ENCODE assay signal across 8 cellular contexts in genomic region chr4:15656038-15656470, GRCh38. TPM values are rescaled to one million over a fixed set of nuclear protein-coding genes. Genes with fewer than 3 reads are reported as not detected.
DNase-seq lines count a peak whose midpoint lies in the region; ATAC-seq and TF ChIP-seq lines count a peak whose summit lies in the region.

No MANE protein-coding gene starts in this region.

- H3K4me1 Mint-ChIP-seq in CD14-positive monocyte (peaks cover 64% of the 10 kb centered on the region), MCF 10A (ENCODE audit: insufficient read depth, unreplicated experiment) (peaks cover 18% of the 10 kb centered on the region), type B pancreatic cell (ENCODE audit: unreplicated experiment) (peaks cover 25% of the 10 kb centered on the region)

- ATAC-seq in lower lobe of right lung = peak; percentile 51 to 57
- no peak for ATAC-seq in GM18498 (IDR thresholded peaks at IDR 0.05; ENCODE audit: unreplicated experiment)

- peak overlapping the region; percentile 97 to 99 (median 99) for H3K27ac Mint-ChIP-seq in CD14-positive monocyte
- peak overlapping the region; percentile 96 for H3K27ac Mint-ChIP-seq in MCF 10A (ENCODE audit: low read depth, unreplicated experiment)
- peak overlapping the region; percentile 99 for H3K27ac Mint-ChIP-seq in type B pancreatic cell

- H3K36me3 Mint-ChIP-seq in CD14-positive monocyte = peaks cover 10 to 22% of the 10 kb centered on the region in 2 donors
- H3K36me3 Mint-ChIP-seq in MCF 10A (ENCODE audit: insufficient read depth, unreplicated experiment) = peaks cover 28% of the 10 kb centered on the region
- H3K36me3 Mint-ChIP-seq in type B pancreatic cell = peaks cover 3% of the 10 kb centered on the region

- peaks cover 29% of the 10 kb centered on the region for H3K4me1 ChIP-seq in lower lobe of right lung

- intact Hi-C loops in CD14-positive monocyte (cut with micrococcal nuclease) (loop anchor here (5.0 kb wide), 2 partner anchors 36 to 654 kb away; partner anchors contain the start of gene CPEB2 (in 1 of the 2)), MCF 10A (cut with micrococcal nuclease) (no loop called here), lower lobe of right lung (cut with DNase I) (no loop called here)

- peaks cover 2% of the 10 kb centered on the region for H3K36me3 ChIP-seq in MG63
- no peaks in the 10 kb centered on the region for H3K36me3 ChIP-seq in lower lobe of right lung

- BruUV-seq in MCF 10A (replicated peaks; lab: Mats Ljungman, UMichigan) = no TSS peak

- peak overlapping the region; percentile 99 for H3K27ac ChIP-seq in lower lobe of right lung

- H3K27me3 Mint-ChIP-seq in CD14-positive monocyte (ENCODE audit: low read depth in 3 of 3) = no peaks in the 10 kb centered on the region
- no peaks in the 10 kb centered on the region for H3K27me3 Mint-ChIP-seq in MCF 10A (ENCODE audit: insufficient read depth, unreplicated experiment)
- no peaks in the 10 kb centered on the region for H3K27me3 Mint-ChIP-seq in type B pancreatic cell

- H3K27me3 ChIP-seq in MG63 (no peaks in the 10 kb centered on the region), lower lobe of right lung (ENCODE audit: low read depth) (no peaks in the 10 kb centered on the region)

- CTCF ChIA-PET in MCF 10A (lab: Yijun Ruan, JAX) = interaction anchor here (1.1 kb wide), 1 partner anchor 176 kb away, joined by 3 read pairs; no protein-coding TSS in a partner anchor

- POLR2A ChIA-PET in MCF 10A (lab: Yijun Ruan, JAX) = interaction anchor here (0.5 to 9.7 kb wide), 10 partner anchors 8 to 176 kb away, joined by 3 to 410 read pairs (median 13); partner anchors contain the start of gene FAM200B

- DNase-seq in CD14-positive monocyte (ENCODE audit: low spot score) (no peak), MG63 (no peak), MCF 10A (ENCODE audit: unreplicated experiment) (no peak), lower lobe of right lung (no peak), type B pancreatic cell (ENCODE audit: extremely low spot score, unreplicated experiment) (no peak), retina (no peak), NCI-H226 (no peak)

- H3K4me3 Mint-ChIP-seq in CD14-positive monocyte (peak overlapping the region; percentile 83 to 95), MCF 10A (ENCODE audit: unreplicated experiment) (peak overlapping the region; percentile 97), type B pancreatic cell (peak overlapping the region; percentile 96)

- H3K9me3 Mint-ChIP-seq in CD14-positive monocyte (no peaks in the 10 kb centered on the region), MCF 10A (ENCODE audit: unreplicated experiment) (no peaks in the 10 kb centered on the region), type B pancreatic cell (no peaks in the 10 kb centered on the region)

- H3K9me3 ChIP-seq in MG63 (no peaks in the 10 kb centered on the region), lower lobe of right lung (no peaks in the 10 kb centered on the region)

- peak overlapping the region; percentile 67 for H3K4me3 ChIP-seq in MG63
- peak overlapping the region; percentile 68 for H3K4me3 ChIP-seq in lower lobe of right lung

- TF ChIP-seq CTCF in CD14-positive monocyte (IDR thresholded peaks at IDR 0.05) (no peak), MCF 10A (IDR thresholded peaks at IDR 0.05; ENCODE audit: unreplicated experiment) (no peak), lower lobe of right lung (IDR thresholded peaks at IDR 0.05) (no peak), type B pancreatic cell (conservative IDR thresholded peaks at IDR 0.05) (no peak)

RNA-seq across cellular contexts. Expression of gene FBXL5, which starts 0.9 kb away (rescaled TPM):
- 100 to 1,000 TPM; 484 to 518 TPM for polyA plus RNA-seq in CD14-positive monocyte
- 26.2 and 35.0 TPM in 2 replicates for total RNA-seq in MG63 (2014; rRNA removed; shearing (Covaris generic); ENCODE audit: low replicate concordance)
- total RNA-seq in MCF 10A (2022) (68.0 and 96.8 TPM in 2 replicates), lower lobe of right lung (113 TPM), type B pancreatic cell (ENCODE audit: low replicate concordance) (48.2 and 48.4 TPM in 2 replicates)

RNA-seq across cellular contexts. Expression of gene FAM200B, which starts 25.6 kb away (rescaled TPM):
- 100 to 1,000 TPM; 151 to 169 TPM for polyA plus RNA-seq in CD14-positive monocyte
- total RNA-seq in MG63 (2014; rRNA removed; shearing (Covaris generic); ENCODE audit: low replicate concordance) = 10.2 and 22.6 TPM in 2 replicates
- total RNA-seq in MCF 10A (2022) = 33.6 and 46.5 TPM in 2 replicates
- total RNA-seq in lower lobe of right lung = 35.3 TPM
- total RNA-seq in type B pancreatic cell (ENCODE audit: low replicate concordance) = 39.0 and 43.6 TPM in 2 replicates

RNA-seq across cellular contexts. Expression of gene BST1, which starts 46.8 kb away (rescaled TPM):
- 100 to 1,000 TPM; 266 to 297 TPM for polyA plus RNA-seq in CD14-positive monocyte
- 2.0 and 3.3 TPM in 2 replicates for total RNA-seq in MG63 (2014; rRNA removed; shearing (Covaris generic); ENCODE audit: low replicate concordance)
- total RNA-seq in MCF 10A (2022) (0.93 and 1.1 TPM in 2 replicates), lower lobe of right lung (17.8 TPM), type B pancreatic cell (ENCODE audit: low replicate concordance) (0.89 and 3.4 TPM in 2 replicates)

Comparison
In these comparisons a context has a peak if more than half of its experiments do, and no peak if none do; other contexts are left out.
1. intact Hi-C loops: an anchor here in CD14-positive monocyte (5.0 kb wide); none called in MCF 10A and lower lobe of right lung.